20 cellular contexts compared by ENCODE assay signal in genomic region chr3:184383033-184383740, GRCh38. TPM values are rescaled to one million over a fixed set of nuclear protein-coding genes. Genes with fewer than 3 reads are reported as not detected.
"Had no signal": no experiment of that assay in that cellular context is flagged by ENCODE, and none has a peak within 500 bp of the region (broad histone marks: within the 10 kb centered on the region; RNA-seq: fewer than 3 reads in every experiment).

No MANE protein-coding gene starts in this region.

- DNase-seq: effector CD4-positive, alpha-beta T cell; mucosa of descending colon; naive B cell; psoas muscle; right cardiac atrium; sigmoid colon; stimulated activated CD4-positive, alpha-beta T cell treated with anti-CD3 and anti-CD28 coated beads, Interleukin-2, amount 100 ng/mL, for 24 hours; stimulated activated CD4-positive, alpha-beta T cell treated with anti-CD3 and anti-CD28 coated beads, Interleukin-4, amount 100 ng/mL, for 24 hours; stimulated activated naive CD4-positive, alpha-beta T cell treated with Interleukin-2 at 50 U/mL for 16 hours; stomach; testis had no signal

- H3K4me3 ChIP-seq: dorsolateral prefrontal cortex, lung, mucosa of descending colon, psoas muscle, sigmoid colon, stomach, testis, tibial artery had no signal

- FAIRE-seq: frontal cortex, keratinocyte had no signal

- H3K36me3 ChIP-seq: sigmoid colon had no signal

- H3K27me3 ChIP-seq: dorsolateral prefrontal cortex, testis had no signal

- H3K27ac ChIP-seq: psoas muscle, sigmoid colon, stomach, testis, tibial artery had no signal

- ATAC-seq: left lobe of liver; mucosa of descending colon; natural killer cell treated with Interleukin-12 subunit alpha and Interleukin-12 subunit beta and Interleukin-15 and Interleukin-18, amount 100 ng/mL, for 72 hours; psoas muscle; right cardiac atrium; stimulated activated effector memory CD8-positive, alpha-beta T cell treated with anti-CD3 and anti-CD28 coated beads, Interleukin-12 subunit alpha, Interleukin-12 subunit beta, amount 100 ng/mL, for 72 hours had no signal

- H3K9me3 ChIP-seq: mucosa of descending colon, psoas muscle, sigmoid colon, stomach, testis, tibial artery had no signal

RNA-seq across cellular contexts. Expression of gene CHRD, which starts 3.3 kb away (rescaled TPM):
- total RNA-seq: natural killer cell treated with Interleukin-12 subunit alpha and Interleukin-12 subunit beta and Interleukin-15 and Interleukin-18, amount 100 ng/mL, for 72 hours had no signal
- polyA plus RNA-seq: keratinocyte had no signal

RNA-seq across cellular contexts. Expression of gene THPO, which starts 5.2 kb away (rescaled TPM):
- total RNA-seq: natural killer cell treated with Interleukin-12 subunit alpha and Interleukin-12 subunit beta and Interleukin-15 and Interleukin-18, amount 100 ng/mL, for 72 hours; osteocyte; stomach had no signal
- polyA plus RNA-seq: keratinocyte had no signal
